19 cellular contexts compared by ENCODE assay signal in genomic region chr7:77516085-77516484, GRCh38. TPM values are rescaled to one million over a fixed set of nuclear protein-coding genes. Genes with fewer than 3 reads are reported as not detected.
DNase-seq lines count a peak whose midpoint lies in the region; ATAC-seq, FAIRE-seq and TF ChIP-seq lines count a peak whose summit lies in the region.
"Had no signal": no experiment of that assay in that cellular context is flagged by ENCODE, and none has a peak within 500 bp of the region (broad histone marks: within the 10 kb centered on the region; RNA-seq: fewer than 3 reads in every experiment).

No MANE protein-coding gene starts in this region.

- no peaks in the 10 kb centered on the region for H3K79me2 ChIP-seq in HepG2 (ENCODE audit: insufficient read depth, low read length)

- H3K4me3 ChIP-seq in HepG2 (replicated peaks in 1 of 3; ENCODE audit: insufficient read depth in 1 of 3, low read depth in 2 of 3, low read length in 3 of 3) (no peak overlapping the region), brain microvascular endothelial cell (ENCODE audit: low read depth, low read length) (no peak overlapping the region)
- H3K4me3 ChIP-seq: BLaER1 treated with 17β-estradiol and CSF1 and Interleukin-3, amounts not matched to agents 10 nM and 100 nM; GM23338 had no signal

- BruUV-seq in HepG2 (replicated peaks; lab: Mats Ljungman, UMichigan), result no TSS peak

- H3K4me2 ChIP-seq in HepG2 (ENCODE audit: low read depth, low read length), result peak overlapping the region; percentile 46
- H3K4me2 ChIP-seq: BLaER1 treated with 17β-estradiol and CSF1 and Interleukin-3, amounts not matched to agents 10 nM and 100 nM; GM23338 had no signal

- ATAC-seq in HepG2 (peak; percentile 53), GM19455 (IDR thresholded peaks at IDR 0.05; ENCODE audit: unreplicated experiment) (no peak)
- ATAC-seq: GM23338, HCT116 had no signal

- TF ChIP-seq EP300 in HepG2 (IDR thresholded peaks at IDR 0.05; ENCODE audit: low read depth in 2 of 2, low read length in 2 of 2) (peak in 1 of 2 experiments; percentile 43; a peak in 1 of 4 replicates), HepG2 (CRISPR knock-in tag; IDR thresholded peaks at IDR 0.05; ENCODE audit: borderline replicate concordance) (no peak)

- DNase-seq in DMS53 (lab: John Stamatoyannopoulos, UW) (peak; percentile 46), HepG2 (ENCODE audit: low spot score) (peak; percentile 63), caudate nucleus (lab: John Stamatoyannopoulos, UW) (no peak), brain microvascular endothelial cell (no peak)
- DNase-seq: AML-193; BE2C; CD4-positive, alpha-beta T cell; CD8-positive, alpha-beta memory T cell; DMS 273 treated with DMSO at 0.1 percent for 48 hours; DND-41; H9 had no signal

- no peak overlapping the region for H2AFZ ChIP-seq in HepG2 (ENCODE audit: low read length)
- H2AFZ ChIP-seq: GM23338 had no signal

- TF ChIP-seq POLR2A in HepG2 (IDR thresholded peaks at IDR 0.05; ENCODE audit: insufficient read depth in 1 of 2, low read depth in 2 of 2, low read length in 2 of 2), result no peak

- FAIRE-seq in HepG2 (lab: Jason Lieb, UNC), result peak; percentile 12
- FAIRE-seq: D721Med, G401.6, GM12892 had no signal

- WGBS in HepG2 (ENCODE audit: low lambda C conversion rate), result 71% methylated on average over 3 of the region's 3 CpGs

- in situ Hi-C loops in HepG2 (cut with HindIII; ENCODE audit: extremely low pct_ligation_motif_present, low pct_unique_long_range_greater_than_20kb) (no loop called here), brain microvascular endothelial cell (cut with HindIII; ENCODE audit: low pct_ligation_motif_present, low sequenced_read_pairs) (no loop called here)

- H3K9me3 ChIP-seq in HepG2 (ENCODE audit: low read length), result no peaks in the 10 kb centered on the region
- H3K9me3 ChIP-seq: BE2C had no signal

- TF ChIP-seq CTCF in VCaP (conservative IDR thresholded peaks at IDR 0.05) (no peak), HepG2 (CRISPR knock-in tag; IDR thresholded peaks at IDR 0.05) (no peak), brain microvascular endothelial cell (IDR thresholded peaks at IDR 0.05; ENCODE audit: low read depth, low read length, missing control alignments) (no peak)

- H3K9ac ChIP-seq in HepG2 (ENCODE audit: insufficient read depth, low read depth, low read length), result no peak overlapping the region
- H3K9ac ChIP-seq: BLaER1 treated with 17β-estradiol and CSF1 and Interleukin-3, amounts not matched to agents 10 nM and 100 nM had no signal

- H4K20me1 ChIP-seq in HepG2 (ENCODE audit: insufficient read depth, low read length), result no peaks in the 10 kb centered on the region
- H4K20me1 ChIP-seq: BLaER1 treated with 17β-estradiol and CSF1 and Interleukin-3, amounts not matched to agents 10 nM and 100 nM had no signal

- CTCF ChIA-PET in HepG2 (lab: Yijun Ruan, JAX; ENCODE audit: low intra/inter-chr PET ratio, low total read pairs), result no interaction called here

- POLR2A ChIA-PET in HepG2 (lab: Yijun Ruan, JAX), result interaction anchor here (0.8 to 1.5 kb wide), 4 partner anchors 20 to 107 kb away, joined by 3 to 9 read pairs (median 4); partner anchors contain the start of genes GSAP and PTPN12

- H3K27ac ChIP-seq in VCaP, result 0 out of 2 replicates have a peak overlapping the region, but pooled peaks have one; percentile 7
- H3K27ac ChIP-seq in HepG2 (ENCODE audit: extremely low read length, insufficient read depth, low read length), result no peak overlapping the region
- no peak overlapping the region for H3K27ac ChIP-seq in caudate nucleus (ENCODE audit: low read depth, low read length)
- H3K27ac ChIP-seq in brain microvascular endothelial cell, result no peak overlapping the region
- H3K27ac ChIP-seq: BLaER1 treated with 17β-estradiol and CSF1 and Interleukin-3, amounts not matched to agents 10 nM and 100 nM had no signal

- H3K27me3 ChIP-seq in HepG2 (ENCODE audit: control insufficient read depth in 1 of 2, insufficient read depth in 2 of 2, low read length in 2 of 2), result no peaks in the 10 kb centered on the region
- no peaks in the 10 kb centered on the region for H3K27me3 ChIP-seq in brain microvascular endothelial cell (replicated peaks)
- H3K27me3 ChIP-seq: BLaER1 treated with 17β-estradiol and CSF1 and Interleukin-3, amounts not matched to agents 10 nM and 100 nM had no signal

- no peaks in the 10 kb centered on the region for H3K36me3 ChIP-seq in HepG2 (replicated peaks in 1 of 2; ENCODE audit: control insufficient read depth in 1 of 2, insufficient read depth in 2 of 2, low read length in 2 of 2)
- no peaks in the 10 kb centered on the region for H3K36me3 ChIP-seq in brain microvascular endothelial cell (replicated peaks)
- H3K36me3 ChIP-seq: BE2C; BLaER1 treated with 17β-estradiol and CSF1 and Interleukin-3, amounts not matched to agents 10 nM and 100 nM had no signal

- intact Hi-C loops in HepG2 (cut with micrococcal nuclease; ENCODE audit: unreplicated experiment), result no loop called here

- H3K4me1 ChIP-seq in HepG2 (ENCODE audit: insufficient read depth, low read length), result peaks cover 34% of the 10 kb centered on the region
- H3K4me1 ChIP-seq: BE2C; BLaER1 treated with 17β-estradiol and CSF1 and Interleukin-3, amounts not matched to agents 10 nM and 100 nM had no signal

- TF ChIP-seq RAD21 in HepG2 (CRISPR knock-in tag; IDR thresholded peaks at IDR 0.05), result no peak

TF ChIP-seq in HepG2, 621 proteins besides CTCF, POLR2A, EP300 and RAD21 (continues in another document):
- TF ChIP-seq HNF4A (CRISPR knock-in tag; IDR thresholded peaks at IDR 0.05) (peak; percentile 78), SKI (IDR thresholded peaks at IDR 0.05; ENCODE audit: partially characterized antibody) (no peak), HNF4G (IDR thresholded peaks at IDR 0.05; ENCODE audit: borderline replicate concordance, low read depth, low read length) (peak; percentile 67; the same call in 1 of the 2 replicates), HNF4G (CRISPR knock-in tag; IDR thresholded peaks at IDR 0.05; ENCODE audit: borderline replicate concordance, low read depth) (no peak), RXRA (CRISPR knock-in tag; IDR thresholded peaks at IDR 0.05) (no peak), HMG20B (CRISPR knock-in tag; conservative IDR thresholded peaks at IDR 0.05) (no peak), HMGXB3 (CRISPR knock-in tag; IDR thresholded peaks at IDR 0.05; ENCODE audit: borderline replicate concordance) (no peak)

RNA-seq across cellular contexts. Expression of gene PTPN12, which starts 21.0 kb away (rescaled TPM):
- 22.9 and 35.3 TPM in 2 replicates for total RNA-seq in HepG2 (2016; rRNA removed; fragmentation: Illumina TruSeq; extraction: Trizol)
- 32.8 and 40.0 TPM in 2 replicates for total RNA-seq in HepG2 (2016; cell fraction: cytosol; rRNA removed; fragmentation: Illumina TruSeq; extraction: Trizol; ENCODE audit: low read depth)
- total RNA-seq in HepG2 (2016; cell fraction: insoluble cytoplasmic fraction; rRNA removed; fragmentation: Illumina TruSeq; extraction: Trizol), result 19.5 and 36.3 TPM in 2 replicates
- total RNA-seq in HepG2 (2016; cell fraction: membrane; rRNA removed; fragmentation: Illumina TruSeq; extraction: Trizol), result 48.8 and 51.3 TPM in 2 replicates
- total RNA-seq in HepG2 (2016; cell fraction: nucleus; rRNA removed; fragmentation: Illumina TruSeq; extraction: Trizol), result 44.6 and 48.2 TPM in 2 replicates
- polyA plus RNA-seq in HepG2 (2011; rRNA removed), result 56.7 and 56.8 TPM in 2 replicates
- 27.3 and 39.9 TPM in 2 replicates for polyA plus RNA-seq in HepG2 (2011; cell fraction: cytosol; rRNA removed)
- polyA plus RNA-seq in HepG2 (2011; cell fraction: nucleus; rRNA removed), result 34.8 and 39.2 TPM in 2 replicates
- 65.6 and 74.1 TPM in 2 replicates for polyA plus RNA-seq in HepG2 (2012)
- polyA plus RNA-seq in HepG2 (2016; cell fraction: cytosol; fragmentation: Illumina TruSeq; extraction: Trizol; ENCODE audit: low read depth), result 16.9 and 18.5 TPM in 2 replicates
- polyA plus RNA-seq in HepG2 (2016; cell fraction: insoluble cytoplasmic fraction; fragmentation: Illumina TruSeq; extraction: Trizol; ENCODE audit: low read depth), result 69.5 and 80.0 TPM in 2 replicates
- polyA plus RNA-seq in HepG2 (2016; cell fraction: membrane; fragmentation: Illumina TruSeq; extraction: Trizol; ENCODE audit: low read depth), result 53.8 and 63.6 TPM in 2 replicates
- 74.8 and 90.6 TPM in 2 replicates for polyA plus RNA-seq in HepG2 (2016; cell fraction: nucleus; fragmentation: Illumina TruSeq; extraction: Trizol; ENCODE audit: insufficient read depth, low read depth)
- 18.1 and 19.2 TPM in 2 replicates for polyA minus RNA-seq in HepG2 (2011; rRNA and poly(A)+ RNA removed; ENCODE audit: low replicate concordance)
- 20.2 and 25.3 TPM in 2 replicates for polyA minus RNA-seq in HepG2 (2011; cell fraction: cytosol; rRNA and poly(A)+ RNA removed)
- 88.3 and 89.4 TPM in 2 replicates for polyA minus RNA-seq in HepG2 (2011; cell fraction: nucleus; rRNA and poly(A)+ RNA removed)

Comparison
In these comparisons a context has a peak if more than half of its experiments do, and no peak if none do; other contexts are left out.
1. DNase-seq: peak in DMS53 (single experiment) and HepG2 (single experiment); none in caudate nucleus (0 of 61) and brain microvascular endothelial cell (single experiment).